In the genomic region with DNA sequence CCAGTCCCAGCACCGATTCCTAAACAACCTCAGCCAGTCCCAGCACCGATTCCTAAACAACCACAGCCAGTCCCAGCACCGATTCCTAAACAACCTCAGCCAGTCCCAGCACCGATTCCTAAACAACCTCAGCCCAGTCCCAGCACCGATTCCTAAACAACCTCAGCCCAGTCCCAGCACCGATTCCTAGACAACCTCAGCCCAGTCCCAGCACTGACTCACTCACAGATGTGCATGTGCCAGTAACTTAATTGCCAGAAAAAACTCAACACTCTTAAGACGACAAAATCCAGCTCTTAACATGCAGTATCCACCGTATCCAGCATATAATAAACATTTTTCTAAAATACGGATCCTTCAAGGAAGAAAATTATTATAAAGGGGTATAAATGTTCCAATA, we compare ENCODE assay signal across 2 cellular contexts. TPM values are rescaled to one million over a fixed set of nuclear protein-coding genes. Genes with fewer than 3 reads are reported as not detected.
"Had no signal": no experiment of that assay in that cellular context is flagged by ENCODE, and none has a peak within 500 bp of the region (broad histone marks: within the 10 kb centered on the region; RNA-seq: fewer than 3 reads in every experiment).

No MANE protein-coding gene starts in this region.

RNA-seq across cellular contexts. Expression of gene PLEKHG4B, which starts 12.1 kb away (rescaled TPM):
- total RNA-seq: foreskin keratinocyte; naive thymus-derived CD8-positive, alpha-beta T cell had no signal
- polyA plus RNA-seq: foreskin keratinocyte; naive thymus-derived CD8-positive, alpha-beta T cell had no signal
